Comparison of ENCODE assay signal across 8 cellular contexts in the genomic region with DNA sequence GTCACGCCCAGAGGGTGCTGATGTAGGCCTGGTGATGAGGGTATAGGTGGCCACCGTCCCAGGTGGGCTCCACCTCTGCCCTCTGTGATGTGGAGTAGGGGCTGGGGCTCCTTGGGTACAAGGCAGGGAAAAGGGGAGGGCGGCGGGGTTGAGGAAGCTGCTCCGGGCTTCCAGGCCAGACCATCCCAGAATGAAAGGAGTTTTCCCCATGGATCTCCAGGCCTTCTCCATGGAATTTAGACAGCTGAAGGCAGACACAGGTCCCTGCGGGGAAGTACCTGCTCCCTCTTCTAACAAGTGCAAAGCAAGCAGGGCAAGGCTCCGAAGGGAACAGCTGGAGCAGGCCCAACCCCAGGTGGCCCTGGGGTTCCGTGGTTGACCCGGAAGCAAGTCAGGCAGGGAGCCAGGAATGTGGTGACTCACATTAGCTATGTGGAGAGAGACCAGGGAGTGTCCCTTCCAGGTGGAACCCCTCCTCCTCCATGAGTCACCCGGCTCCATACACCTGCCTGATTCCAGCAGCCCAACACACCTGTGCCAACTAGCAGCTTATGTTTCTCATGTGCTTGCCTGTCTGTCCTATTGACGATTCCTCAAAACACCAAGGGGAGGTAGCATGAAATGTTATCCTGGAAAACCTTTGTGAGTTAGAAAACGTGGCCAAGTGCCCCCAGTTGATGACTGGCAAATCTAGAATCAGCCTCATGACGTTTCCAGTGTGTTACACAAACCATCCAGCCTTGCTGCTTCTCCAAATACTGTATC.
DNase-seq lines count a peak whose midpoint lies in the region.

No MANE protein-coding gene starts in this region.

- H3K36me3 ChIP-seq in stomach smooth muscle (ENCODE audit: control insufficient read depth in 2 of 2, insufficient read depth in 2 of 2, low read length in 2 of 2), result no peaks in the 10 kb centered on the region

- peak overlapping the region; percentile 84 for H3K27ac ChIP-seq in angular gyrus (ENCODE audit: low read depth, low read length)
- peak overlapping the region; percentile 72 for H3K27ac ChIP-seq in stomach smooth muscle (ENCODE audit: low read length)

- H3K27me3 ChIP-seq in stomach smooth muscle (ENCODE audit: control insufficient read depth in 1 of 2, insufficient read depth in 2 of 2, low read length in 2 of 2), result no peaks in the 10 kb centered on the region

- peaks cover 23% of the 10 kb centered on the region for H3K4me1 ChIP-seq in stomach smooth muscle (ENCODE audit: control insufficient read depth, insufficient read depth, low read length)

- H3K9me3 ChIP-seq in stomach smooth muscle (ENCODE audit: control insufficient read depth in 2 of 2, low read length in 2 of 2), result no peaks in the 10 kb centered on the region

- H3K4me3 ChIP-seq in stomach smooth muscle (ENCODE audit: low read length in 2 of 2), result peak overlapping the region in 1 of 2 donors; percentile 13

- H3K9ac ChIP-seq in stomach smooth muscle (ENCODE audit: low read length in 2 of 2), result peak overlapping the region in 1 of 2 donors; percentile 21

- peak; percentile 36 for DNase-seq in activated CD4-positive, alpha-beta T cell treated with anti-CD3 and anti-CD28 coated beads, Interleukin-2, amount 50 U/mL, for 1 hour
- no peak for DNase-seq in activated CD4-positive, alpha-beta T cell treated with anti-CD3 and anti-CD28 coated beads, Interleukin-2, amount 50 U/mL, for 4 hours
- DNase-seq in NCI-H2196 (lab: John Stamatoyannopoulos, UW; ENCODE audit: unreplicated experiment) (peak; percentile 85), iPS-NIHi11 (ENCODE audit: low spot score) (peak; percentile 81), foreskin melanocyte (no peak)
- DNase-seq in stimulated activated CD4-positive, alpha-beta T cell treated with anti-CD3 and anti-CD28 coated beads, Interleukin-15, amount 100 ng/mL, for 24 hours, result no peak

Comparison
In these comparisons a context has a peak if more than half of its experiments do, and no peak if none do; other contexts are left out.
1. DNase-seq: peak in activated CD4-positive, alpha-beta T cell treated with anti-CD3 and anti-CD28 coated beads, Interleukin-2, amount 50 U/mL, for 1 hour (single experiment), NCI-H2196 (single experiment) and iPS-NIHi11 (single experiment); none in activated CD4-positive, alpha-beta T cell treated with anti-CD3 and anti-CD28 coated beads, Interleukin-2, amount 50 U/mL, for 4 hours (0 of 2), stimulated activated CD4-positive, alpha-beta T cell treated with anti-CD3 and anti-CD28 coated beads, Interleukin-15, amount 100 ng/mL, for 24 hours (single experiment) and foreskin melanocyte (single experiment).